Comparison of ENCODE assay signal across 1 cellular context in the genomic region with DNA sequence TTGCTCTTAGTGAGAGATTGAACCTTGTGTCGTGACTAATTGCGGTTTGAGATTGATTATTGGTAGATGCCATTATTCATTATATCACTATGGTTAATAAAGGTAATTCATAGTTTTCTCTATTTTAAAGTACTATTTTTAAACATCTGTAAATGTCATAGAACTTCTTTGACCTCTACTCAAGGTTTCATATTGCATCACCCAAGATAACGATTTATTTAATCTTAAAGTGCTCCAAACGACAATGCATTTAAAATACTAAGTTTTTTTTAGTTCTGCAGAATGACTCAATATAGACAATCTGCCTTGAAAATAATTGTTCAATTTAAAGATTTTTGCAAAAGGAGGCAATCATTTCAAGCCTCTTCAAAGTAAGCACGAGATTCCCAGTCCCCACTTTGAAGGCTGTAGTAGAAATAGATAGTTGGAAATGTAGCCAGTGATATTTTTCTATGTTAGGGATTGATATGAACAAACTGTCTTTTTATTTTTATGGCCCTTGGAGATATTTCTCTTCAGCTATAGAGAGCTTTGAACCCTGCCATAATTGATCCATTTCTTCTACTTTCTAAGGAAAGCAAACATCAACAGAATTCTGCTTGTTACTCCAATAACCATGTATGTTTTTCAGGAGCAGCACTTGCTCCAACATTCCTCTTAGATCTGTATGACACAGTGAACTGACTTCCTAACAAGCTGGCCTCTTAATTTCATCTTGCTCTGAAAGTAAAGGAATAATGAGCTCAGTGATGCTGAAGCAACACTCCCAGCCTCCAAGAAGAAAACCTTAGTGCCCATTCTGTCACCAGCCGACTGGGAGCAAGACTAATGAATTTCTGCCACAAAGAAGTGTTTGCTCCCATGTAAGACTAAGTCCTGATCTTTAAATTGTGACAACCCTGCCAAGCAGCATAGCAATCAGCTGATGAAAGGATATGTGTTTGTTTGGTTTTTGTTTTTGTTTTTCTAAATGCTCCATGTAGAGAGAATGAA.
TF ChIP-seq lines count a peak whose summit lies in the region.

No MANE protein-coding gene starts in this region.

TF ChIP-seq in K562, 482 proteins besides CTCF, POLR2A, EP300 and RAD21:
- TF ChIP-seq, protein P1, sequence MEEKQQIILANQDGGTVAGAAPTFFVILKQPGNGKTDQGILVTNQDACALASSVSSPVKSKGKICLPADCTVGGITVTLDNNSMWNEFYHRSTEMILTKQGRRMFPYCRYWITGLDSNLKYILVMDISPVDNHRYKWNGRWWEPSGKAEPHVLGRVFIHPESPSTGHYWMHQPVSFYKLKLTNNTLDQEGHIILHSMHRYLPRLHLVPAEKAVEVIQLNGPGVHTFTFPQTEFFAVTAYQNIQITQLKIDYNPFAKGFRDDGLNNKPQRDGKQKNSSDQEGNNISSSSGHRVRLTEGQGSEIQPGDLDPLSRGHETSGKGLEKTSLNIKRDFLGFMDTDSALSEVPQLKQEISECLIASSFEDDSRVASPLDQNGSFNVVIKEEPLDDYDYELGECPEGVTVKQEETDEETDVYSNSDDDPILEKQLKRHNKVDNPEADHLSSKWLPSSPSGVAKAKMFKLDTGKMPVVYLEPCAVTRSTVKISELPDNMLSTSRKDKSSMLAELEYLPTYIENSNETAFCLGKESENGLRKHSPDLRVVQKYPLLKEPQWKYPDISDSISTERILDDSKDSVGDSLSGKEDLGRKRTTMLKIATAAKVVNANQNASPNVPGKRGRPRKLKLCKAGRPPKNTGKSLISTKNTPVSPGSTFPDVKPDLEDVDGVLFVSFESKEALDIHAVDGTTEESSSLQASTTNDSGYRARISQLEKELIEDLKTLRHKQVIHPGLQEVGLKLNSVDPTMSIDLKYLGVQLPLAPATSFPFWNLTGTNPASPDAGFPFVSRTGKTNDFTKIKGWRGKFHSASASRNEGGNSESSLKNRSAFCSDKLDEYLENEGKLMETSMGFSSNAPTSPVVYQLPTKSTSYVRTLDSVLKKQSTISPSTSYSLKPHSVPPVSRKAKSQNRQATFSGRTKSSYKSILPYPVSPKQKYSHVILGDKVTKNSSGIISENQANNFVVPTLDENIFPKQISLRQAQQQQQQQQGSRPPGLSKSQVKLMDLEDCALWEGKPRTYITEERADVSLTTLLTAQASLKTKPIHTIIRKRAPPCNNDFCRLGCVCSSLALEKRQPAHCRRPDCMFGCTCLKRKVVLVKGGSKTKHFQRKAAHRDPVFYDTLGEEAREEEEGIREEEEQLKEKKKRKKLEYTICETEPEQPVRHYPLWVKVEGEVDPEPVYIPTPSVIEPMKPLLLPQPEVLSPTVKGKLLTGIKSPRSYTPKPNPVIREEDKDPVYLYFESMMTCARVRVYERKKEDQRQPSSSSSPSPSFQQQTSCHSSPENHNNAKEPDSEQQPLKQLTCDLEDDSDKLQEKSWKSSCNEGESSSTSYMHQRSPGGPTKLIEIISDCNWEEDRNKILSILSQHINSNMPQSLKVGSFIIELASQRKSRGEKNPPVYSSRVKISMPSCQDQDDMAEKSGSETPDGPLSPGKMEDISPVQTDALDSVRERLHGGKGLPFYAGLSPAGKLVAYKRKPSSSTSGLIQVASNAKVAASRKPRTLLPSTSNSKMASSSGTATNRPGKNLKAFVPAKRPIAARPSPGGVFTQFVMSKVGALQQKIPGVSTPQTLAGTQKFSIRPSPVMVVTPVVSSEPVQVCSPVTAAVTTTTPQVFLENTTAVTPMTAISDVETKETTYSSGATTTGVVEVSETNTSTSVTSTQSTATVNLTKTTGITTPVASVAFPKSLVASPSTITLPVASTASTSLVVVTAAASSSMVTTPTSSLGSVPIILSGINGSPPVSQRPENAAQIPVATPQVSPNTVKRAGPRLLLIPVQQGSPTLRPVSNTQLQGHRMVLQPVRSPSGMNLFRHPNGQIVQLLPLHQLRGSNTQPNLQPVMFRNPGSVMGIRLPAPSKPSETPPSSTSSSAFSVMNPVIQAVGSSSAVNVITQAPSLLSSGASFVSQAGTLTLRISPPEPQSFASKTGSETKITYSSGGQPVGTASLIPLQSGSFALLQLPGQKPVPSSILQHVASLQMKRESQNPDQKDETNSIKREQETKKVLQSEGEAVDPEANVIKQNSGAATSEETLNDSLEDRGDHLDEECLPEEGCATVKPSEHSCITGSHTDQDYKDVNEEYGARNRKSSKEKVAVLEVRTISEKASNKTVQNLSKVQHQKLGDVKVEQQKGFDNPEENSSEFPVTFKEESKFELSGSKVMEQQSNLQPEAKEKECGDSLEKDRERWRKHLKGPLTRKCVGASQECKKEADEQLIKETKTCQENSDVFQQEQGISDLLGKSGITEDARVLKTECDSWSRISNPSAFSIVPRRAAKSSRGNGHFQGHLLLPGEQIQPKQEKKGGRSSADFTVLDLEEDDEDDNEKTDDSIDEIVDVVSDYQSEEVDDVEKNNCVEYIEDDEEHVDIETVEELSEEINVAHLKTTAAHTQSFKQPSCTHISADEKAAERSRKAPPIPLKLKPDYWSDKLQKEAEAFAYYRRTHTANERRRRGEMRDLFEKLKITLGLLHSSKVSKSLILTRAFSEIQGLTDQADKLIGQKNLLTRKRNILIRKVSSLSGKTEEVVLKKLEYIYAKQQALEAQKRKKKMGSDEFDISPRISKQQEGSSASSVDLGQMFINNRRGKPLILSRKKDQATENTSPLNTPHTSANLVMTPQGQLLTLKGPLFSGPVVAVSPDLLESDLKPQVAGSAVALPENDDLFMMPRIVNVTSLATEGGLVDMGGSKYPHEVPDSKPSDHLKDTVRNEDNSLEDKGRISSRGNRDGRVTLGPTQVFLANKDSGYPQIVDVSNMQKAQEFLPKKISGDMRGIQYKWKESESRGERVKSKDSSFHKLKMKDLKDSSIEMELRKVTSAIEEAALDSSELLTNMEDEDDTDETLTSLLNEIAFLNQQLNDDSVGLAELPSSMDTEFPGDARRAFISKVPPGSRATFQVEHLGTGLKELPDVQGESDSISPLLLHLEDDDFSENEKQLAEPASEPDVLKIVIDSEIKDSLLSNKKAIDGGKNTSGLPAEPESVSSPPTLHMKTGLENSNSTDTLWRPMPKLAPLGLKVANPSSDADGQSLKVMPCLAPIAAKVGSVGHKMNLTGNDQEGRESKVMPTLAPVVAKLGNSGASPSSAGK (IDR thresholded peaks at IDR 0.05) = 0 out of 2 replicates have a peak, but pooled peaks have one; percentile 9
- no peak for TF ChIP-seq CEBPG (CRISPR knock-in tag; IDR thresholded peaks at IDR 0.05)
- peak; percentile 72 to 79 for TF ChIP-seq CEBPG (tag; conservative IDR thresholded peaks at IDR 0.05 in 1 of 2, IDR thresholded peaks at IDR 0.05 in 1 of 2)
- TF ChIP-seq CEBPB (tag; IDR thresholded peaks at IDR 0.05) = peak; percentile 62
- no peak for TF ChIP-seq ATF1 (CRISPR knock-in tag; IDR thresholded peaks at IDR 0.05)
- no peak for TF ChIP-seq ATF1 (tag; IDR thresholded peaks at IDR 0.05)
- TF ChIP-seq, protein P2, sequence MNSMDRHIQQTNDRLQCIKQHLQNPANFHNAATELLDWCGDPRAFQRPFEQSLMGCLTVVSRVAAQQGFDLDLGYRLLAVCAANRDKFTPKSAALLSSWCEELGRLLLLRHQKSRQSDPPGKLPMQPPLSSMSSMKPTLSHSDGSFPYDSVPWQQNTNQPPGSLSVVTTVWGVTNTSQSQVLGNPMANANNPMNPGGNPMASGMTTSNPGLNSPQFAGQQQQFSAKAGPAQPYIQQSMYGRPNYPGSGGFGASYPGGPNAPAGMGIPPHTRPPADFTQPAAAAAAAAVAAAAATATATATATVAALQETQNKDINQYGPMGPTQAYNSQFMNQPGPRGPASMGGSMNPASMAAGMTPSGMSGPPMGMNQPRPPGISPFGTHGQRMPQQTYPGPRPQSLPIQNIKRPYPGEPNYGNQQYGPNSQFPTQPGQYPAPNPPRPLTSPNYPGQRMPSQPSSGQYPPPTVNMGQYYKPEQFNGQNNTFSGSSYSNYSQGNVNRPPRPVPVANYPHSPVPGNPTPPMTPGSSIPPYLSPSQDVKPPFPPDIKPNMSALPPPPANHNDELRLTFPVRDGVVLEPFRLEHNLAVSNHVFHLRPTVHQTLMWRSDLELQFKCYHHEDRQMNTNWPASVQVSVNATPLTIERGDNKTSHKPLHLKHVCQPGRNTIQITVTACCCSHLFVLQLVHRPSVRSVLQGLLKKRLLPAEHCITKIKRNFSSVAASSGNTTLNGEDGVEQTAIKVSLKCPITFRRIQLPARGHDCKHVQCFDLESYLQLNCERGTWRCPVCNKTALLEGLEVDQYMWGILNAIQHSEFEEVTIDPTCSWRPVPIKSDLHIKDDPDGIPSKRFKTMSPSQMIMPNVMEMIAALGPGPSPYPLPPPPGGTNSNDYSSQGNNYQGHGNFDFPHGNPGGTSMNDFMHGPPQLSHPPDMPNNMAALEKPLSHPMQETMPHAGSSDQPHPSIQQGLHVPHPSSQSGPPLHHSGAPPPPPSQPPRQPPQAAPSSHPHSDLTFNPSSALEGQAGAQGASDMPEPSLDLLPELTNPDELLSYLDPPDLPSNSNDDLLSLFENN (IDR thresholded peaks at IDR 0.05; ENCODE audit: low read depth in 2 of 2, low read length in 2 of 2) = no peak
- TF ChIP-seq POLR3G (IDR thresholded peaks at IDR 0.05; ENCODE audit: extremely low read depth, insufficient read length, insufficient replicate concordance) = no peak
- TF ChIP-seq, protein P3, sequence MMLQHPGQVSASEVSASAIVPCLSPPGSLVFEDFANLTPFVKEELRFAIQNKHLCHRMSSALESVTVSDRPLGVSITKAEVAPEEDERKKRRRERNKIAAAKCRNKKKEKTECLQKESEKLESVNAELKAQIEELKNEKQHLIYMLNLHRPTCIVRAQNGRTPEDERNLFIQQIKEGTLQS (IDR thresholded peaks at IDR 0.05) = peak; percentile 83
- TF ChIP-seq, protein P3 (CRISPR knock-in tag; conservative IDR thresholded peaks at IDR 0.05) = no peak
